In the genomic region with DNA sequence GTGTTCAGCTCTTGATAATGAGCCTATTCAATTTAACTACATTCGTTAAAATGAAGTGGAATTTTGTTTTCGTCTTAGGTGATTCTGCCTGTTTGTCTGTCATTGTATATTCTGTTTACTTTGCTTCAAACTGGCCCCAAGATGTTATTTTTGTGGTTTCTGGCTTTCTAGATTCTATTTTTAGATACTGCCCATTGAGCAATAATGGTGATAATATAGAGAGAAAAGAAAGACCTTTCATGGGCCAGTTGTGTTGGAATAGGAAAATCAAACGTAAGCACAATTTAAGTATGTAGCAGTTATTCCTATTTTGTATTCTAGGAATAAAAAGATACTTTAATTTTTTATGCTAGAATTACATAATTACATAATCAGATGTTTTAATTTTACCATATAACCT, we compare ENCODE assay signal across 17 cellular contexts. TPM values are rescaled to one million over a fixed set of nuclear protein-coding genes. Genes with fewer than 3 reads are reported as not detected.
A peak's percentile ranks its signal among the peaks of the same experiment; 100 is the strongest.
DNase-seq lines count a peak whose midpoint lies in the region; ATAC-seq, FAIRE-seq and TF ChIP-seq lines count a peak whose summit lies in the region.
"Had no signal": no experiment of that assay in that cellular context is flagged by ENCODE, and none has a peak within 500 bp of the region (broad histone marks: within the 10 kb centered on the region; RNA-seq: fewer than 3 reads in every experiment).

No MANE protein-coding gene starts in this region.

- no peak overlapping the region for H2BK20ac ChIP-seq in IMR-90 (ENCODE audit: low read depth, low read length)

- no peak overlapping the region for H3K14ac ChIP-seq in IMR-90 (replicated peaks; ENCODE audit: low read depth, low read length)

- H3K27me3 ChIP-seq in CD8-positive, alpha-beta T cell (ENCODE audit: insufficient read depth, low read length) = no peaks in the 10 kb centered on the region
- no peaks in the 10 kb centered on the region for H3K27me3 ChIP-seq in IMR-90 (ENCODE audit: control insufficient read depth, insufficient read depth, low read length)
- H3K27me3 ChIP-seq: ovary, transverse colon had no signal

- no CpG with 5 or more reads among the region's 3 CpGs for WGBS in IMR-90 (ENCODE audit: extremely low coverage in 2 of 2, insufficient read length in 1 of 2), 2 experiments

- no peaks in the 10 kb centered on the region for H3K9me3 Mint-ChIP-seq in CD8-positive, alpha-beta T cell
- no peaks in the 10 kb centered on the region for H3K9me3 Mint-ChIP-seq in activated naive CD8-positive, alpha-beta T cell (ENCODE audit: low read depth)
- no peaks in the 10 kb centered on the region for H3K9me3 Mint-ChIP-seq in naive thymus-derived CD8-positive, alpha-beta T cell
- H3K9me3 Mint-ChIP-seq: IgD-negative memory B cell had no signal

- H3K4me3 ChIP-seq in CD8-positive, alpha-beta T cell (ENCODE audit: low read depth, low read length) = no peak overlapping the region
- no peak overlapping the region for H3K4me3 ChIP-seq in IMR-90 (ENCODE audit: insufficient read depth, low read depth, low read length)
- H3K4me3 ChIP-seq: ovary, transverse colon had no signal

- in situ Hi-C loops in IMR-90 (cut with MboI; ENCODE audit: low sequenced_read_pairs) = no loop called here

- no peak overlapping the region for H4K91ac ChIP-seq in IMR-90 (ENCODE audit: insufficient read depth, low read depth, low read length)

- H3K27ac ChIP-seq in CD8-positive, alpha-beta T cell (ENCODE audit: low read depth, low read length) = no peak overlapping the region
- no peak overlapping the region for H3K27ac ChIP-seq in IMR-90 (ENCODE audit: insufficient read depth, low read length)
- H3K27ac ChIP-seq: ovary, transverse colon, WERI-Rb-1 had no signal

- H2BK120ac ChIP-seq in IMR-90 (ENCODE audit: low read depth, low read length) = no peak overlapping the region

- DNase-seq in CD8-positive, alpha-beta T cell = no peak
- no peak for DNase-seq in IMR-90
- no peak for DNase-seq in naive thymus-derived CD8-positive, alpha-beta T cell
- DNase-seq in NCI-H2081 (lab: John Stamatoyannopoulos, UW) = no peak
- DNase-seq in cardiac septum (ENCODE audit: low spot score) = no peak
- no peak for DNase-seq in GM19239 (ENCODE audit: insufficient read length, low spot score)
- DNase-seq: central memory CD4-positive, alpha-beta T cell; COR-L47; hippocampal formation; NCI-H526 treated with DMSO at 0.1 percent for 48 hours; ovary; transverse colon; WERI-Rb-1 had no signal

- no peak for TF ChIP-seq RAD21 in IMR-90 (IDR thresholded peaks at IDR 0.05; ENCODE audit: low read length)

- no peak overlapping the region for H3K4me2 ChIP-seq in IMR-90 (ENCODE audit: low read depth, low read length)

- no peak overlapping the region for H3K23ac ChIP-seq in IMR-90 (ENCODE audit: low read depth, low read length)

- H3K27ac Mint-ChIP-seq in CD8-positive, alpha-beta T cell = peak overlapping the region; percentile 5
- H3K27ac Mint-ChIP-seq in activated naive CD8-positive, alpha-beta T cell = peak overlapping the region; percentile 82
- peak overlapping the region in 6 of 10 donors; percentile 21 to 99 (median 59) for H3K27ac Mint-ChIP-seq in naive thymus-derived CD8-positive, alpha-beta T cell

- no peak overlapping the region for H2BK5ac ChIP-seq in IMR-90 (ENCODE audit: low read depth, low read length, poor library complexity, severe bottlenecking)

- CTCF ChIA-PET in CD8-positive, alpha-beta T cell (lab: Charles Lee) = no interaction called here
- CTCF ChIA-PET in IMR-90 (lab: Yijun Ruan, JAX) = interaction anchor here (0.7 to 1.1 kb wide), 2 partner anchors 41 to 134 kb away, joined by 4 read pairs; no protein-coding TSS in a partner anchor

- no peak overlapping the region for H4K8ac ChIP-seq in IMR-90 (ENCODE audit: low read depth in 2 of 2, low read length in 2 of 2)

- TF ChIP-seq POLR2A in IMR-90 (IDR thresholded peaks at IDR 0.05; ENCODE audit: low read depth, low read length) = no peak

- no peak overlapping the region for H2AFZ ChIP-seq in IMR-90 (replicated peaks; ENCODE audit: low read length, poor library complexity)

- no peak overlapping the region for H4K5ac ChIP-seq in IMR-90 (ENCODE audit: low read depth, low read length)

- no peak for ATAC-seq in CD8-positive, alpha-beta T cell
- no peak for ATAC-seq in IMR-90 (ENCODE audit: low read depth)
- no peak for ATAC-seq in naive thymus-derived CD8-positive, alpha-beta T cell
- ATAC-seq in GM18873 (IDR thresholded peaks at IDR 0.05; ENCODE audit: low FRiP score, unreplicated experiment) = no peak
- ATAC-seq: Right ventricle myocardium inferior had no signal

- peaks cover 43% of the 10 kb centered on the region for H3K4me1 ChIP-seq in CD8-positive, alpha-beta T cell (ENCODE audit: insufficient read depth, low read length)
- no peaks in the 10 kb centered on the region; the same call in 1 of the 2 replicates for H3K4me1 ChIP-seq in IMR-90 (ENCODE audit: control insufficient read depth, insufficient read depth, low read length)

- peaks cover 65% of the 10 kb centered on the region for H3K36me3 Mint-ChIP-seq in CD8-positive, alpha-beta T cell
- peaks cover 20% of the 10 kb centered on the region for H3K36me3 Mint-ChIP-seq in activated naive CD8-positive, alpha-beta T cell
- peaks cover 0 to 72% (median 27%) of the 10 kb centered on the region in 3 donors for H3K36me3 Mint-ChIP-seq in naive thymus-derived CD8-positive, alpha-beta T cell
- H3K36me3 Mint-ChIP-seq: IgD-negative memory B cell had no signal

- peak overlapping the region; percentile 55 for H3K4me3 Mint-ChIP-seq in CD8-positive, alpha-beta T cell
- H3K4me3 Mint-ChIP-seq in activated naive CD8-positive, alpha-beta T cell = peak overlapping the region; percentile 94
- peak overlapping the region in 9 of 10 donors; percentile 16 to 94 (median 65) for H3K4me3 Mint-ChIP-seq in naive thymus-derived CD8-positive, alpha-beta T cell

- H3K4ac ChIP-seq in IMR-90 (ENCODE audit: low read depth, low read length) = no peak overlapping the region

- no peak overlapping the region for H2BK15ac ChIP-seq in IMR-90 (ENCODE audit: low read depth, low read length)

- no peaks in the 10 kb centered on the region; the same call in 1 of the 2 replicates for H4K20me1 ChIP-seq in IMR-90 (ENCODE audit: insufficient read depth, low read length)

- no peaks in the 10 kb centered on the region for H3K27me3 Mint-ChIP-seq in CD8-positive, alpha-beta T cell (ENCODE audit: low read depth)
- H3K27me3 Mint-ChIP-seq in activated naive CD8-positive, alpha-beta T cell = no peaks in the 10 kb centered on the region
- no peaks in the 10 kb centered on the region for H3K27me3 Mint-ChIP-seq in naive thymus-derived CD8-positive, alpha-beta T cell
- H3K27me3 Mint-ChIP-seq: IgD-negative memory B cell had no signal

- intact Hi-C loops in CD8-positive, alpha-beta T cell (cut with DNase I, micrococcal nuclease) = loop anchor here (5.0 to 10.0 kb wide), 6 partner anchors 1024 to 1976 kb away; a partner anchor contains a TSS
- intact Hi-C loops in IMR-90 (cut with micrococcal nuclease) (loop anchor here (2.0 kb wide), 1 partner anchor 56 kb away; a partner anchor contains a TSS), cardiac septum (cut with DNase I) (no loop called here)

- no peak overlapping the region for H3K9ac ChIP-seq in IMR-90 (ENCODE audit: low read depth, low read length)

- POLR2A ChIA-PET in CD8-positive, alpha-beta T cell (lab: Charles Lee) = no interaction called here
- POLR2A ChIA-PET in IMR-90 (lab: Charles Lee; ENCODE audit: unreplicated experiment) = no interaction called here
- POLR2A ChIA-PET in naive thymus-derived CD8-positive, alpha-beta T cell (lab: Charles Lee) = no interaction called here

- no peak for TF ChIP-seq CTCF in CD8-positive, alpha-beta T cell (IDR thresholded peaks at IDR 0.05)
- TF ChIP-seq CTCF in IMR-90 (conservative IDR thresholded peaks at IDR 0.05; ENCODE audit: low read depth, low read length) = no peak

- peaks cover 24 to 29% of the 10 kb centered on the region in 2 experiments for H3K79me1 ChIP-seq in IMR-90 (ENCODE audit: low read depth in 1 of 2, low read length in 2 of 2)

- peaks cover 24% of the 10 kb centered on the region for H3K36me3 ChIP-seq in CD8-positive, alpha-beta T cell (ENCODE audit: insufficient read depth, low read length)
- H3K36me3 ChIP-seq in IMR-90 (ENCODE audit: control insufficient read depth, insufficient read depth, low read length) = peaks cover 20% of the 10 kb centered on the region
- H3K36me3 ChIP-seq: ovary had no signal

- dilution Hi-C loops in IMR-90 (cut with HindIII; ENCODE audit: low sequenced_read_pairs, unreplicated experiment) = no loop called here

- H3K9me1 ChIP-seq in IMR-90 (ENCODE audit: insufficient read depth, low read length) = peaks cover 9% of the 10 kb centered on the region; the same call in 1 of the 2 replicates

- no peak for FAIRE-seq in GM19239 (lab: Jason Lieb, UNC)

- H3K4me1 Mint-ChIP-seq in CD8-positive, alpha-beta T cell (ENCODE audit: low read depth) = peaks cover 62% of the 10 kb centered on the region
- H3K4me1 Mint-ChIP-seq in activated naive CD8-positive, alpha-beta T cell (ENCODE audit: low read depth) = peaks cover 51% of the 10 kb centered on the region
- H3K4me1 Mint-ChIP-seq in naive thymus-derived CD8-positive, alpha-beta T cell = peaks cover 11 to 64% (median 48%) of the 10 kb centered on the region in 4 donors

- no peak overlapping the region for H3K56ac ChIP-seq in IMR-90 (ENCODE audit: extremely low read depth, insufficient read depth, low read length)

- H3K18ac ChIP-seq in IMR-90 (ENCODE audit: low read depth, low read length) = no peak overlapping the region

- BruUV-seq in IMR-90 (replicated peaks; lab: Mats Ljungman, UMichigan) = no TSS peak

- H3K9me3 ChIP-seq in CD8-positive, alpha-beta T cell (ENCODE audit: low read length) = no peaks in the 10 kb centered on the region
- H3K9me3 ChIP-seq in IMR-90 (ENCODE audit: control insufficient read depth, insufficient read depth, low read length) = no peaks in the 10 kb centered on the region
- H3K9me3 ChIP-seq: ovary, transverse colon had no signal

- no peak overlapping the region for H2AK9ac ChIP-seq in IMR-90 (replicated peaks; ENCODE audit: low read depth, low read length, poor library complexity)

- no peak overlapping the region for H2AK5ac ChIP-seq in IMR-90 (ENCODE audit: low read depth, low read length)

RNA-seq across cellular contexts. Expression of a gene that starts 4.0 kb away (rescaled TPM):
- total RNA-seq in CD8-positive, alpha-beta T cell = 10 to 100 TPM; 51.2 to 51.9 TPM
- total RNA-seq in IMR-90 (2012; rRNA removed) (16.4 and 16.8 TPM in 2 replicates), cardiac septum (9.5 TPM)
- 9.0 and 11.0 TPM in 2 replicates for polyA plus RNA-seq in IMR-90 (2012; rRNA removed)
- polyA plus RNA-seq in IMR-90 (2012; cell fraction: cytosol; rRNA removed) = 3.4 and 4.4 TPM in 2 replicates
- 4.5 and 6.9 TPM in 2 replicates for polyA plus RNA-seq in IMR-90 (2012; cell fraction: nucleus; rRNA removed; ENCODE audit: low replicate concordance)
- total RNA-seq in naive thymus-derived CD8-positive, alpha-beta T cell = 10 to 100 TPM; 69.9 to 78.2 TPM
- 10 to 100 TPM; 28.2 to 45.4 (median 30.9) TPM for polyA plus RNA-seq in naive thymus-derived CD8-positive, alpha-beta T cell

RNA-seq across cellular contexts. Expression of a gene that starts 56.4 kb away (rescaled TPM):
- total RNA-seq in CD8-positive, alpha-beta T cell = 10 to 100 TPM; 13.8 to 16.3 TPM
- total RNA-seq in IMR-90 (2012; rRNA removed) = 2.5 and 9.7 TPM in 2 replicates
- polyA plus RNA-seq in IMR-90 (2012; rRNA removed) = 7.3 and 9.5 TPM in 2 replicates
- 6.3 and 10.1 TPM in 2 replicates for polyA plus RNA-seq in IMR-90 (2012; cell fraction: cytosol; rRNA removed)
- 1.6 and 3.2 TPM in 2 replicates for polyA plus RNA-seq in IMR-90 (2012; cell fraction: nucleus; rRNA removed; ENCODE audit: low replicate concordance)
- 10 to 100 TPM; 10.9 to 11.7 TPM for total RNA-seq in naive thymus-derived CD8-positive, alpha-beta T cell
- polyA plus RNA-seq in naive thymus-derived CD8-positive, alpha-beta T cell = 10 to 100 TPM; 11.4 to 16.1 (median 13.2) TPM
- 6.2 TPM for total RNA-seq in cardiac septum

Comparison
In these comparisons a context has a peak if more than half of its experiments do, and no peak if none do; other contexts are left out.
1. H3K27ac Mint-ChIP-seq: peak in every context shown above with its lines; median percentile 82 in activated naive CD8-positive, alpha-beta T cell; 59 in naive thymus-derived CD8-positive, alpha-beta T cell; 5 in CD8-positive, alpha-beta T cell.